ENCODE assay signal across 36 cellular contexts in the genomic region with DNA sequence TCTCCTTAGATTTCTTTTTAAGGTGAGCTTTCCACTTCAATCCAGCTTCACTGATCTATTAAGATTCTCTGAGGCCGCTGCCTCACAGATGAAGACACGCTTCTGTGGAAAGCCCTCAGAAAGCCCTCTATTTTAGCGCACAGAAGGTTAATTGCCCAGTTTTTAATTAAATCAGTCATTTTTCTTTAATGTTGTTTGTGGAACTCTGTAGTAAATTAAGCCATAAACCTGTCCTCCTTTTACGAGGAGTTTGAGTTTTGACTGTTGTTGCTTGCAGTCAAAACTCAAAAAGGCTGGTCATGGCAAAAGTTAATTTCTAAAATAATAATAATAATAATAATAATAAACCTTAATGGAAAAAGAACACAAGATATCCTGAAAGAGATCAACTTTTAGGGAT.
"Had no signal": no experiment of that assay in that cellular context is flagged by ENCODE, and none has a peak within 500 bp of the region (broad histone marks: within the 10 kb centered on the region; RNA-seq: fewer than 3 reads in every experiment).

No MANE protein-coding gene starts in this region.

- H3K9me3 Mint-ChIP-seq: activated B cell treated with CpG ODN at 0.5 μM for 24 hours; activated CD4-positive, alpha-beta memory T cell treated with anti-CD3 and anti-CD28 coated beads for 36 hours; activated naive CD4-positive, alpha-beta T cell treated with anti-CD3 and anti-CD28 coated beads, Interleukin-2, amount 10 ng/mL, durations not matched to agents 7 days and 5 days; activated naive CD8-positive, alpha-beta T cell treated with anti-CD3 and anti-CD28 coated beads, Interleukin-2, amount 50 U/mL, for 24 hours had no signal

- H3K27ac Mint-ChIP-seq: activated B cell treated with CpG ODN at 0.5 μM for 24 hours; activated CD4-positive, alpha-beta memory T cell treated with anti-CD3 and anti-CD28 coated beads for 36 hours; activated naive CD4-positive, alpha-beta T cell treated with anti-CD3 and anti-CD28 coated beads, Interleukin-2, amount 10 ng/mL, durations not matched to agents 7 days and 5 days; activated naive CD8-positive, alpha-beta T cell; activated naive CD8-positive, alpha-beta T cell treated with anti-CD3 and anti-CD28 coated beads, Interleukin-2, amount 50 U/mL, for 24 hours had no signal

- H3K4me1 Mint-ChIP-seq: activated B cell treated with CpG ODN at 0.5 μM for 24 hours; activated naive CD4-positive, alpha-beta T cell treated with anti-CD3 and anti-CD28 coated beads, Interleukin-2, amount 10 ng/mL, durations not matched to agents 7 days and 5 days; activated naive CD8-positive, alpha-beta T cell treated with anti-CD3 and anti-CD28 coated beads, Interleukin-2, amount 50 U/mL, for 24 hours had no signal

- H2AFZ ChIP-seq: PC-9 had no signal

- H3K4me2 ChIP-seq: PC-9 had no signal

- DNase-seq: activated B cell treated with CpG ODN at 0.5 μM for 24 hours; activated CD4-positive, alpha-beta memory T cell treated with anti-CD3 and anti-CD28 coated beads for 36 hours; activated CD4-positive, alpha-beta T cell treated with anti-CD3 and anti-CD28 coated beads for 4 hours; activated CD4-positive, alpha-beta T cell treated with anti-CD3 and anti-CD28 coated beads, Interleukin-2, amount 50 U/mL, for 1 hour; activated CD4-positive, CD25-positive, alpha-beta regulatory T cell treated with anti-CD3 and anti-CD28 coated beads, Interleukin-2, amount 50 U/mL, for 72 hours; activated CD8-positive, alpha-beta memory T cell treated with anti-CD3 and anti-CD28 coated beads, Interleukin-2, amount 50 U/mL, for 48 hours; activated effector memory CD4-positive, alpha-beta T cell treated with Interleukin-2 at 50 U/mL for 16 hours; activated naive CD4-positive, alpha-beta T cell treated with anti-CD3 and anti-CD28 coated beads, Interleukin-2, amount 10 ng/mL, durations not matched to agents 7 days and 5 days; anterior cingulate cortex; caudate nucleus; cerebellar nuclear complex; KG1; MM.1S; MV-4-11; NCI-H1092; NCI-H1436 treated with DMSO at 0.1 percent for 48 hours; NCI-H187; NCI-H2029 treated with DMSO at 0.1 percent for 48 hours; NCI-H2107; NCI-H2171; NCI-H2227 treated with DMSO at 0.1 percent for 48 hours; NCI-H446; NCI-H510A treated with DMSO at 0.1 percent for 48 hours; NCI-H526 treated with DMSO at 0.1 percent for 48 hours; NK-92 treated with Interleukin-12 subunit alpha and Interleukin-12 subunit beta, amount 100 ng/mL, for 24 hours; PC-9; SIG-M5; SW 1271; T-helper 1 cell; T-helper 9 cell had no signal

- FAIRE-seq: RCC 7860 had no signal

- H3K27ac ChIP-seq: PC-9, RWPE1, VCaP had no signal

- H3K4me3 Mint-ChIP-seq: activated B cell treated with CpG ODN at 0.5 μM for 24 hours; activated CD4-positive, alpha-beta memory T cell treated with anti-CD3 and anti-CD28 coated beads for 36 hours; activated naive CD4-positive, alpha-beta T cell treated with anti-CD3 and anti-CD28 coated beads, Interleukin-2, amount 10 ng/mL, durations not matched to agents 7 days and 5 days; activated naive CD8-positive, alpha-beta T cell; activated naive CD8-positive, alpha-beta T cell treated with anti-CD3 and anti-CD28 coated beads, Interleukin-2, amount 50 U/mL, for 24 hours had no signal

- H3K4me3 ChIP-seq: PC-9 had no signal

- H3K36me3 Mint-ChIP-seq: activated CD4-positive, alpha-beta memory T cell treated with anti-CD3 and anti-CD28 coated beads for 36 hours; activated naive CD4-positive, alpha-beta T cell treated with anti-CD3 and anti-CD28 coated beads, Interleukin-2, amount 10 ng/mL, durations not matched to agents 7 days and 5 days; activated naive CD8-positive, alpha-beta T cell; brain had no signal
